ENCODE assay signal across 16 cellular contexts in genomic region chr3:24288538-24289236, GRCh38.
DNase-seq lines count a peak whose midpoint lies in the region; ATAC-seq and TF ChIP-seq lines count a peak whose summit lies in the region.
"Had no signal": no experiment of that assay in that cellular context is flagged by ENCODE, and none has a peak within 500 bp of the region (broad histone marks: within the 10 kb centered on the region; RNA-seq: fewer than 3 reads in every experiment).

No MANE protein-coding gene starts in this region.

- TF ChIP-seq CTCF in LNCaP clone FGC (IDR thresholded peaks at IDR 0.05; ENCODE audit: control insufficient read depth, extremely low read depth, insufficient read depth) (no peak), esophagus squamous epithelium (IDR thresholded peaks at IDR 0.05) (no peak), lower lobe of right lung (IDR thresholded peaks at IDR 0.05) (no peak), stomach (IDR thresholded peaks at IDR 0.05) (no peak), foreskin fibroblast (IDR thresholded peaks at IDR 0.05; ENCODE audit: low read depth, low read length) (no peak)

- H3K4me1 ChIP-seq in esophagus squamous epithelium (peaks cover 5 to 24% (median 12%) of the 10 kb centered on the region in 3 donors), lower lobe of right lung (peaks cover 34% of the 10 kb centered on the region), stomach (peaks cover 16 to 38% (median 28%) of the 10 kb centered on the region in 4 donors)
- H3K4me1 ChIP-seq: BE2C had no signal

- intact Hi-C loops in esophagus squamous epithelium (cut with DNase I), result no loop called here
- intact Hi-C loops in lower lobe of right lung (cut with DNase I), result no loop called here
- intact Hi-C loops in stomach (cut with DNase I; ENCODE audit: low total_unique reads), result no loop called here

- DNase-seq in LNCaP clone FGC (ENCODE audit: low read depth), result peak; percentile 64
- DNase-seq in esophagus squamous epithelium (lab: John Stamatoyannopoulos, UW), result no peak
- DNase-seq in lower lobe of right lung, result no peak
- DNase-seq in stomach, result peak; percentile 36
- no peak for DNase-seq in NCI-H1048 (lab: John Stamatoyannopoulos, UW)
- no peak for DNase-seq in foreskin fibroblast
- no peak for DNase-seq in ACHN
- DNase-seq: activated naive CD4-positive, alpha-beta T cell treated with anti-CD3 and anti-CD28 coated beads, Interleukin-2, amount 10 ng/mL, durations not matched to agents 7 days and 5 days; BE2C; islet precursor cell; NCI-H187 treated with DMSO at 0.1 percent for 48 hours; NCI-H774 had no signal

- H3K27ac ChIP-seq in esophagus squamous epithelium (peak overlapping the region in 3 of 4 donors; percentile 17 to 44 (median 37)), lower lobe of right lung (peak overlapping the region; percentile 39), stomach (peak overlapping the region in 4 of 5 donors; percentile 31 to 69 (median 64))
- H3K27ac ChIP-seq: KMS-11, SJSA1 had no signal

- 48 to 55% methylated on average over 8 of the region's 8 CpGs for WGBS in esophagus squamous epithelium, 2 donors
- 26 to 52% (median 35%) methylated on average over 8 of the region's 8 CpGs for WGBS in stomach, 5 donors

- TF ChIP-seq EP300 in stomach (IDR thresholded peaks at IDR 0.05), result no peak

- H3K27me3 ChIP-seq in esophagus squamous epithelium, result no peaks in the 10 kb centered on the region
- H3K27me3 ChIP-seq in lower lobe of right lung (ENCODE audit: low read depth), result no peaks in the 10 kb centered on the region
- H3K27me3 ChIP-seq in stomach, result no peaks in the 10 kb centered on the region
- H3K27me3 ChIP-seq: BE2C, SJSA1 had no signal

- H3K9me3 ChIP-seq in esophagus squamous epithelium (no peaks in the 10 kb centered on the region), lower lobe of right lung (no peaks in the 10 kb centered on the region), stomach (no peaks in the 10 kb centered on the region)
- H3K9me3 ChIP-seq: BE2C, SJSA1 had no signal

- ATAC-seq in lower lobe of right lung, result peak; percentile 59 to 74
- ATAC-seq in GM18520 (IDR thresholded peaks at IDR 0.05; ENCODE audit: unreplicated experiment), result no peak
- ATAC-seq: natural killer cell treated with Interleukin-12 subunit alpha and Interleukin-12 subunit beta and Interleukin-15 and Interleukin-18, amount 100 ng/mL, for 72 hours had no signal

- H3K4me3 ChIP-seq in LNCaP clone FGC (ENCODE audit: low read depth, low read length) (peak overlapping the region; percentile 16; the same call in 1 of the 2 replicates), esophagus squamous epithelium (no peak overlapping the region), lower lobe of right lung (no peak overlapping the region), stomach (no peak overlapping the region), foreskin fibroblast (ENCODE audit: low read depth in 1 of 2, low read length in 2 of 2) (no peak overlapping the region)
- H3K4me3 ChIP-seq: SJSA1 had no signal

- TF ChIP-seq POLR2A in esophagus squamous epithelium (IDR thresholded peaks at IDR 0.05) (no peak), stomach (IDR thresholded peaks at IDR 0.05) (no peak)

- H3K36me3 ChIP-seq in esophagus squamous epithelium (peaks cover 0 to 2% (median 0%) of the 10 kb centered on the region in 3 donors), lower lobe of right lung (no peaks in the 10 kb centered on the region), stomach (peaks cover 0 to 2% (median 0%) of the 10 kb centered on the region in 4 donors)
- H3K36me3 ChIP-seq: BE2C, SJSA1 had no signal

- in situ Hi-C loops in ACHN (cut with HindIII; ENCODE audit: low pct_ligation_motif_present, low pct_unique_long_range_greater_than_20kb, low sequenced_read_pairs), result no loop called here

Comparison
In these comparisons a context has a peak if more than half of its experiments do, and no peak if none do; other contexts are left out.
1. DNase-seq: peak in LNCaP clone FGC (single experiment) and stomach (single experiment); none in esophagus squamous epithelium (single experiment), lower lobe of right lung (single experiment), NCI-H1048 (single experiment), foreskin fibroblast (0 of 2) and ACHN (single experiment).
2. Peak in every context shown above with its lines, with median percentiles within 50 percentile points of each other: H3K27ac ChIP-seq.